ENCODE assay signal across 1 cellular context in genomic region chr2:190854726-190855125, GRCh38.
TF ChIP-seq lines count a peak whose summit lies in the region.

No MANE protein-coding gene starts in this region.

TF ChIP-seq in IMR-90, 13 proteins besides CTCF, POLR2A, EP300 and RAD21:
- TF ChIP-seq RFX5 (IDR thresholded peaks at IDR 0.05; ENCODE audit: low read depth, low read length) (no peak), ELK1 (IDR thresholded peaks at IDR 0.05; ENCODE audit: borderline replicate concordance, low read depth, low read length) (no peak), BHLHE40 (IDR thresholded peaks at IDR 0.05; ENCODE audit: low read depth, low read length) (no peak), CEBPB (IDR thresholded peaks at IDR 0.05; ENCODE audit: low read depth, low read length) (no peak), SMC3 (IDR thresholded peaks at IDR 0.05; ENCODE audit: low read depth, low read length) (no peak), MAFK (IDR thresholded peaks at IDR 0.05; ENCODE audit: low read depth, low read length) (no peak), MAZ (IDR thresholded peaks at IDR 0.05; ENCODE audit: borderline replicate concordance, low read depth, low read length) (no peak), NFE2L2 (IDR thresholded peaks at IDR 0.05; ENCODE audit: low read depth, low read length) (no peak), USF2 (IDR thresholded peaks at IDR 0.05; ENCODE audit: low read depth, low read length) (no peak), CHD1 (IDR thresholded peaks at IDR 0.05; ENCODE audit: low read depth, low read length) (no peak), MXI1 (IDR thresholded peaks at IDR 0.05; ENCODE audit: borderline replicate concordance, low read depth, low read length) (no peak), FOS (IDR thresholded peaks at IDR 0.05; ENCODE audit: low read depth, low read length) (no peak), RCOR1 (IDR thresholded peaks at IDR 0.05; ENCODE audit: insufficient replicate concordance, low read length) (no peak)
